Comparison of ENCODE assay signal across 10 cellular contexts in genomic region chr1:191993549-191993948, GRCh38.
DNase-seq lines count a peak whose midpoint lies in the region; ATAC-seq and TF ChIP-seq lines count a peak whose summit lies in the region.
"Had no signal": no experiment of that assay in that cellular context is flagged by ENCODE, and none has a peak within 500 bp of the region (broad histone marks: within the 10 kb centered on the region; RNA-seq: fewer than 3 reads in every experiment).

No MANE protein-coding gene starts in this region.

- no peaks in the 10 kb centered on the region for H3K27me3 Mint-ChIP-seq in activated naive CD8-positive, alpha-beta T cell treated with anti-CD3 and anti-CD28 coated beads for 36 hours
- no peaks in the 10 kb centered on the region for H3K27me3 Mint-ChIP-seq in glutamatergic neuron (ENCODE audit: unreplicated experiment)

- TF ChIP-seq CTCF in AG04450 (IDR thresholded peaks at IDR 0.05; ENCODE audit: low read depth, low read length): peak; percentile 64
- peak; percentile 53 for TF ChIP-seq CTCF in SK-N-SH (IDR thresholded peaks at IDR 0.05)
- TF ChIP-seq CTCF in foreskin fibroblast (IDR thresholded peaks at IDR 0.05; ENCODE audit: low read depth, low read length): peak; percentile 35
- TF ChIP-seq CTCF in glutamatergic neuron (IDR thresholded peaks at IDR 0.05; ENCODE audit: partially characterized antibody, unreplicated experiment): no peak

- no peak overlapping the region for H3K4me3 Mint-ChIP-seq in activated naive CD8-positive, alpha-beta T cell treated with anti-CD3 and anti-CD28 coated beads for 36 hours
- no peak overlapping the region for H3K4me3 Mint-ChIP-seq in glutamatergic neuron (ENCODE audit: unreplicated experiment)
- H3K4me3 Mint-ChIP-seq: mesothelial cell of epicardium had no signal

- H3K4me1 ChIP-seq in SK-N-SH (ENCODE audit: control insufficient read depth in 1 of 2, insufficient read depth in 2 of 2, low read depth in 1 of 2, low read length in 1 of 2): no peaks in the 10 kb centered on the region

- H3K9me3 Mint-ChIP-seq in activated naive CD8-positive, alpha-beta T cell treated with anti-CD3 and anti-CD28 coated beads for 36 hours: no peaks in the 10 kb centered on the region
- H3K9me3 Mint-ChIP-seq in glutamatergic neuron (ENCODE audit: unreplicated experiment): no peaks in the 10 kb centered on the region
- H3K9me3 Mint-ChIP-seq: mesothelial cell of epicardium had no signal

- no peaks in the 10 kb centered on the region for H3K9me2 ChIP-seq in SK-N-SH

- no peaks in the 10 kb centered on the region for H3K36me3 Mint-ChIP-seq in activated naive CD8-positive, alpha-beta T cell treated with anti-CD3 and anti-CD28 coated beads for 36 hours
- no peaks in the 10 kb centered on the region for H3K36me3 Mint-ChIP-seq in glutamatergic neuron (ENCODE audit: unreplicated experiment)
- H3K36me3 Mint-ChIP-seq: mesothelial cell of epicardium had no signal

- H3K27ac ChIP-seq in AG04450 (ENCODE audit: low read depth, low read length): no peak overlapping the region
- no peak overlapping the region for H3K27ac ChIP-seq in SK-N-SH (ENCODE audit: low read depth in 2 of 2, low read length in 1 of 2)

- no peaks in the 10 kb centered on the region for H4K20me1 ChIP-seq in SK-N-SH (ENCODE audit: insufficient read depth)

- H3F3A ChIP-seq in SK-N-SH (replicated peaks; ENCODE audit: insufficient read depth): no peaks in the 10 kb centered on the region

- H3K9ac ChIP-seq in SK-N-SH: no peak overlapping the region

- H3K4me3 ChIP-seq in AG04450 (ENCODE audit: low read depth, low read length) (no peak overlapping the region), SK-N-SH (ENCODE audit: low read depth in 2 of 2, low read length in 1 of 2) (no peak overlapping the region), foreskin fibroblast (ENCODE audit: low read depth in 1 of 2, low read length in 2 of 2) (no peak overlapping the region)

- CTCF ChIA-PET in AG04450 (lab: Charles Lee) (interaction anchor here (0.5 to 2.2 kb wide), 10 partner anchors 10 to 460 kb away, joined by 3 to 9 read pairs (median 4); partner anchors contain the start of gene RGS21), SK-N-SH (lab: Yijun Ruan, JAX) (no interaction called here)

- no peak overlapping the region for H3K4me2 ChIP-seq in SK-N-SH

- H3K27ac Mint-ChIP-seq in activated naive CD8-positive, alpha-beta T cell treated with anti-CD3 and anti-CD28 coated beads for 36 hours: no peak overlapping the region
- no peak overlapping the region for H3K27ac Mint-ChIP-seq in glutamatergic neuron (ENCODE audit: unreplicated experiment)
- H3K27ac Mint-ChIP-seq: mesothelial cell of epicardium had no signal

- H3K9me3 ChIP-seq in AG04450 (ENCODE audit: control insufficient read depth, insufficient read depth, low read length) (no peaks in the 10 kb centered on the region), SK-N-SH (no peaks in the 10 kb centered on the region)

- no peak for ATAC-seq in GM21360 (IDR thresholded peaks at IDR 0.05; ENCODE audit: unreplicated experiment)

- H3K27me3 ChIP-seq in AG04450 (ENCODE audit: control insufficient read depth, insufficient read depth, low read length) (no peaks in the 10 kb centered on the region), SK-N-SH (ENCODE audit: insufficient read depth) (no peaks in the 10 kb centered on the region)

- TF ChIP-seq EP300 in SK-N-SH (IDR thresholded peaks at IDR 0.05; ENCODE audit: borderline replicate concordance in 1 of 2, low read depth in 1 of 2, low read length in 1 of 2): no peak

- H3K36me3 ChIP-seq in SK-N-SH (replicated peaks in 1 of 2; ENCODE audit: control insufficient read depth in 1 of 2, insufficient read depth in 2 of 2, low read length in 1 of 2): no peaks in the 10 kb centered on the region

- WGBS in SK-N-SH (ENCODE audit: low lambda C conversion rate): 4% methylated on average over 2 of the region's 2 CpGs

- TF ChIP-seq RAD21 in SK-N-SH (IDR thresholded peaks at IDR 0.05; ENCODE audit: low read length): peak; percentile 39; the same call in 1 of the 2 replicates

- DNase-seq in AG04450 (ENCODE audit: low read depth, low spot score) (peak; percentile 15), HS-27A (ENCODE audit: low read depth) (peak; percentile 19), SK-N-SH (no peak), foreskin fibroblast (peak; percentile 4 to 55), glutamatergic neuron (no peak)
- no peak for DNase-seq in activated naive CD8-positive, alpha-beta T cell treated with anti-CD3 and anti-CD28 coated beads for 36 hours
- no peak for DNase-seq in activated CD8-positive, alpha-beta memory T cell treated with anti-CD3 and anti-CD28 coated beads, Interleukin-2, amount 50 U/mL, for 48 hours
- DNase-seq: activated CD4-positive, alpha-beta T cell treated with anti-CD3 and anti-CD28 coated beads for 4 hours had no signal

- no peaks in the 10 kb centered on the region for H3K79me2 ChIP-seq in SK-N-SH (ENCODE audit: insufficient read depth)

- no peaks in the 10 kb centered on the region for H3K4me1 Mint-ChIP-seq in activated naive CD8-positive, alpha-beta T cell treated with anti-CD3 and anti-CD28 coated beads for 36 hours
- H3K4me1 Mint-ChIP-seq in glutamatergic neuron (ENCODE audit: low read depth, unreplicated experiment): no peaks in the 10 kb centered on the region
- H3K4me1 Mint-ChIP-seq: mesothelial cell of epicardium had no signal

- POLR2A ChIA-PET in AG04450 (lab: Yijun Ruan, JAX) (no interaction called here), SK-N-SH (lab: Yijun Ruan, JAX) (no interaction called here)

- no peak overlapping the region for H2AFZ ChIP-seq in SK-N-SH (ENCODE audit: low read depth)

TF ChIP-seq in SK-N-SH, 30 proteins besides CTCF, POLR2A, EP300 and RAD21:
- TF ChIP-seq ELF1 (IDR thresholded peaks at IDR 0.05) (no peak), TCF12 (IDR thresholded peaks at IDR 0.05) (no peak), RCOR1 (IDR thresholded peaks at IDR 0.05; ENCODE audit: low read length) (no peak), EZH2phosphoT487 (IDR thresholded peaks at IDR 0.05; ENCODE audit: borderline replicate concordance, low read depth) (no peak), RFX5 (IDR thresholded peaks at IDR 0.05; ENCODE audit: low read length) (no peak), SMC3 (IDR thresholded peaks at IDR 0.05; ENCODE audit: low read depth, low read length) (peak; percentile 24; the same call in 1 of the 2 replicates)

Comparison
In these comparisons a context has a peak if more than half of its experiments do, and no peak if none do; other contexts are left out.
1. DNase-seq: peak in AG04450 (single experiment), HS-27A (single experiment) and foreskin fibroblast (2 of 2); none in SK-N-SH (single experiment), activated naive CD8-positive, alpha-beta T cell treated with anti-CD3 and anti-CD28 coated beads for 36 hours (single experiment), activated CD8-positive, alpha-beta memory T cell treated with anti-CD3 and anti-CD28 coated beads, Interleukin-2, amount 50 U/mL, for 48 hours (single experiment) and glutamatergic neuron (single experiment).